Comparison of ENCODE assay signal across 1 cellular context in genomic region chr9:135588371-135588770, GRCh38.
TF ChIP-seq lines count a peak whose summit lies in the region.

No MANE protein-coding gene starts in this region.

TF ChIP-seq in SK-N-SH, 30 proteins besides CTCF, POLR2A, EP300 and RAD21:
- TF ChIP-seq TEAD4 (IDR thresholded peaks at IDR 0.05; ENCODE audit: borderline replicate concordance, insufficient read depth) = no peak
- no peak for TF ChIP-seq USF1 (IDR thresholded peaks at IDR 0.05; ENCODE audit: borderline replicate concordance, low read depth)
